18 cellular contexts compared by ENCODE assay signal in the genomic region with DNA sequence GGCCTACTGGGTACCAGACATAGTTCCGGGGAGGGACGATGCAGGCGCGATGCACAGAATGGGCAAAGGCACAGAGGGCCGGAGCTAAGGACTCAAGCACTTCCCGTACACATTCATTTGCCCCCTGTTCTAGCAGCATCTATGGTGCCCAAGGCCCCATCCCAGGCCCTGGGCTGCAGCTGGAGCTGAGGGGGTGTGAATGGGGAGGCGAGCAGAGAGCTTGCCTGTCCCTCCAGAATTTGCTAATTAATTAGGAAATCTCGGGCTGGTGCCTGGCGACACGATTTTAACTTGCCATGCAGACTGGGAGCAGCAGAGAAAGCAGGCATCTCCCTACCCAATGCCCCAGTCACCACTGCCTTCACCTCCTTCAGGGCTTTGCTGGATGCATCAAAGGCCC. TPM values are rescaled to one million over a fixed set of nuclear protein-coding genes. Genes with fewer than 3 reads are reported as not detected.
A peak's percentile ranks its signal among the peaks of the same experiment; 100 is the strongest.
DNase-seq lines count a peak whose midpoint lies in the region; TF ChIP-seq lines count a peak whose summit lies in the region.
"Had no signal": no experiment of that assay in that cellular context is flagged by ENCODE, and none has a peak within 500 bp of the region (broad histone marks: within the 10 kb centered on the region; RNA-seq: fewer than 3 reads in every experiment).

No MANE protein-coding gene starts in this region.

- H3K27ac ChIP-seq in 22Rv1 (peak overlapping the region; percentile 98), H9 (ENCODE audit: insufficient read length, low read depth, low read length) (no peak overlapping the region), VCaP (peak overlapping the region; percentile 64; the same call in 1 of the 2 replicates), mesendoderm (ENCODE audit: low read depth, low read length) (peak overlapping the region; percentile 14)

- no peaks in the 10 kb centered on the region for H3K27me3 ChIP-seq in H9 (ENCODE audit: insufficient read depth, low read length)
- no peaks in the 10 kb centered on the region for H3K27me3 ChIP-seq in mesendoderm (ENCODE audit: insufficient read depth, low read length, poor library complexity)

- H2AK5ac ChIP-seq in H9 (ENCODE audit: insufficient read length, low read length) (no peak overlapping the region), mesendoderm (ENCODE audit: low read length) (peak overlapping the region; percentile 55)

- DNase-seq in H9 (peak; percentile 23), mesendoderm (no peak), NCI-H2107 (lab: John Stamatoyannopoulos, UW) (no peak), GM10248 (ENCODE audit: extremely low spot score) (no peak)
- DNase-seq in activated CD4-positive, alpha-beta T cell treated with anti-CD3 and anti-CD28 coated beads, Interleukin-2, amount 50 U/mL, for 48 hours, result no peak
- DNase-seq: ACHN; AML-193; Caco-2; CD4-positive, CD25-positive, alpha-beta regulatory T cell; DMS79; KG1; NCI-H1694; NCI-H2227 treated with DMSO at 0.1 percent for 48 hours; NCI-H524; SHP77 had no signal

- no peak overlapping the region for H3K4ac ChIP-seq in H9 (ENCODE audit: low read depth, low read length)
- no peak overlapping the region for H3K4ac ChIP-seq in mesendoderm (ENCODE audit: low read depth, low read length)

- H3K23ac ChIP-seq in H9 (ENCODE audit: insufficient read length, low read depth, low read length), result no peak overlapping the region
- peak overlapping the region; percentile 80 for H3K23ac ChIP-seq in mesendoderm (ENCODE audit: low read length)

- POLR2A ChIA-PET in GM10248 (lab: Yijun Ruan, JAX), result interaction anchor here (0.7 kb wide), 1 partner anchor 779 kb away, joined by 3 read pairs; no protein-coding TSS in a partner anchor

- CTCF ChIA-PET in GM10248 (lab: Yijun Ruan, JAX), result interaction anchor here (1.1 to 1.3 kb wide), 2 partner anchors 40 to 68 kb away, joined by 3 read pairs; no protein-coding TSS in a partner anchor

- no peaks in the 10 kb centered on the region for H4K20me1 ChIP-seq in H9 (ENCODE audit: control insufficient read depth, insufficient read depth, insufficient read length)

- H3K9me3 Mint-ChIP-seq in H9, result no peaks in the 10 kb centered on the region; a peak in 1 of 5 replicates
- H3K9me3 Mint-ChIP-seq: CD4-positive, CD25-positive, alpha-beta regulatory T cell; GM23338 had no signal

- no peak overlapping the region for H2BK20ac ChIP-seq in H9 (ENCODE audit: low read depth, low read length, poor library complexity, severe bottlenecking)

- H3K79me2 ChIP-seq in H9 (ENCODE audit: insufficient read depth, low read length) (no peaks in the 10 kb centered on the region), mesendoderm (ENCODE audit: control insufficient read depth, insufficient read depth, low read length) (no peaks in the 10 kb centered on the region)

- H2BK12ac ChIP-seq in H9 (ENCODE audit: insufficient read length, low read depth, low read length), result no peak overlapping the region

- no peak overlapping the region for H4K91ac ChIP-seq in H9 (ENCODE audit: insufficient read length, low read depth, low read length)

- peaks cover 81 to 86% of the 10 kb centered on the region in 2 experiments for H3K4me1 Mint-ChIP-seq in H9

- H3K56ac ChIP-seq in H9 (ENCODE audit: insufficient read length, low read depth, low read length), result no peak overlapping the region
- peak overlapping the region; percentile 6 for H3K56ac ChIP-seq in mesendoderm (ENCODE audit: low read length)

- H2BK5ac ChIP-seq in H9 (ENCODE audit: insufficient read length, low read length) (no peak overlapping the region), mesendoderm (ENCODE audit: low read length) (no peak overlapping the region)

- no peak overlapping the region for H3K27ac Mint-ChIP-seq in H9
- H3K27ac Mint-ChIP-seq: GM23338 had no signal

- TF ChIP-seq CTCF in 22Rv1 (IDR thresholded peaks at IDR 0.05), result no peak
- TF ChIP-seq CTCF in H9 (conservative IDR thresholded peaks at IDR 0.05), result no peak
- TF ChIP-seq CTCF in VCaP (conservative IDR thresholded peaks at IDR 0.05), result no peak
- TF ChIP-seq CTCF in GM10248 (IDR thresholded peaks at IDR 0.05; ENCODE audit: control extremely low read depth, extremely low read depth, low read depth, missing control alignments), result no peak

- H3K9ac ChIP-seq in H9 (ENCODE audit: extremely low read depth, insufficient read length, low read length) (no peak overlapping the region), mesendoderm (ENCODE audit: low read length) (no peak overlapping the region)

- H3K4me1 ChIP-seq in H9 (ENCODE audit: insufficient read depth, low read length) (peaks cover 10% of the 10 kb centered on the region; the same call in 1 of the 2 replicates), mesendoderm (ENCODE audit: control insufficient read depth, low read depth, low read length) (peaks cover 17% of the 10 kb centered on the region)

- H3K4me3 ChIP-seq in mesendoderm (ENCODE audit: low read length), result no peak overlapping the region
- H3K4me3 ChIP-seq: GM23338 had no signal

- no peak overlapping the region for H2AFZ ChIP-seq in H9 (ENCODE audit: low read length)
- H2AFZ ChIP-seq: GM23338 had no signal

- no peak overlapping the region for H2BK120ac ChIP-seq in H9 (ENCODE audit: low read depth, low read length, poor library complexity, severe bottlenecking)
- H2BK120ac ChIP-seq in mesendoderm (ENCODE audit: low read depth, low read length), result no peak overlapping the region

- H2BK15ac ChIP-seq in H9 (ENCODE audit: low read depth, low read length) (no peak overlapping the region), mesendoderm (replicated peaks; ENCODE audit: low read depth) (no peak overlapping the region)

- H3K23me2 ChIP-seq in H9 (ENCODE audit: insufficient read length, low read depth, low read length, poor library complexity, severe bottlenecking), result no peaks in the 10 kb centered on the region

- H3K27me3 Mint-ChIP-seq in H9 (ENCODE audit: low read depth), result peaks cover 2% of the 10 kb centered on the region; the same call in 1 of the 2 replicates

- H4K8ac ChIP-seq in H9 (replicated peaks; ENCODE audit: insufficient read length, low read depth, low read length) (no peak overlapping the region), mesendoderm (ENCODE audit: low read depth, low read length) (no peak overlapping the region)

- H3K4me2 ChIP-seq in H9 (ENCODE audit: insufficient read depth, insufficient read length, low read length), result no peak overlapping the region
- H3K4me2 ChIP-seq in mesendoderm (ENCODE audit: low read length), result no peak overlapping the region
- H3K4me2 ChIP-seq: GM23338 had no signal

- no peaks in the 10 kb centered on the region for H3K9me3 ChIP-seq in H9 (ENCODE audit: control insufficient read depth, low read depth, low read length)
- H3K9me3 ChIP-seq: Caco-2 had no signal

- no peak overlapping the region for H3K14ac ChIP-seq in H9 (ENCODE audit: insufficient read depth, low read length)

- H3K36me3 ChIP-seq in mesendoderm (ENCODE audit: control insufficient read depth, insufficient read depth, low read length), result peaks cover 10% of the 10 kb centered on the region

- WGBS in H9 (ENCODE audit: extremely low coverage, insufficient read length, low lambda C conversion rate), result no CpG with 5 or more reads among the region's 10 CpGs
- no CpG with 5 or more reads among the region's 10 CpGs for WGBS in mesendoderm (ENCODE audit: extremely low coverage, insufficient coverage, low lambda C conversion rate)

- H3K79me1 ChIP-seq in H9 (ENCODE audit: insufficient read depth, low read depth, low read length, poor library complexity, severe bottlenecking) (no peaks in the 10 kb centered on the region), mesendoderm (ENCODE audit: low read length) (no peaks in the 10 kb centered on the region)

- no peak overlapping the region for H3K4me3 Mint-ChIP-seq in H9
- H3K4me3 Mint-ChIP-seq: CD4-positive, CD25-positive, alpha-beta regulatory T cell; GM23338 had no signal

- peaks cover 12 to 21% (median 14%) of the 10 kb centered on the region in 3 experiments; a peak in 5 of 7 replicates for H3K36me3 Mint-ChIP-seq in H9 (ENCODE audit: insufficient read depth in 1 of 3, low read depth in 3 of 3)
- H3K36me3 Mint-ChIP-seq: CD4-positive, CD25-positive, alpha-beta regulatory T cell had no signal

- no peak overlapping the region for H4K5ac ChIP-seq in H9 (ENCODE audit: insufficient read length, low read depth, low read length)
- no peak overlapping the region for H4K5ac ChIP-seq in mesendoderm (ENCODE audit: low read length)

- H3K18ac ChIP-seq in H9 (ENCODE audit: insufficient read length, low read depth, low read length), result no peak overlapping the region
- no peak overlapping the region for H3K18ac ChIP-seq in mesendoderm (ENCODE audit: low read length)

- no peak overlapping the region for H3T11ph ChIP-seq in H9 (ENCODE audit: low read length)

RNA-seq across cellular contexts. Expression of a gene that starts 35.9 kb away (rescaled TPM):
- 32.8 and 33.1 TPM in 2 replicates for total RNA-seq in H9 (2021)
- polyA plus RNA-seq in mesendoderm (2013, experiment 1 of 2), result 78.4 TPM
- 74.3 TPM for polyA plus RNA-seq in mesendoderm (2013, experiment 2 of 2)
- total RNA-seq: CD4-positive, CD25-positive, alpha-beta regulatory T cell had no signal
- polyA plus RNA-seq: CD4-positive, CD25-positive, alpha-beta regulatory T cell had no signal

RNA-seq across cellular contexts. Expression of a gene that starts 46.5 kb away (rescaled TPM):
- 0.48 and 0.61 TPM in 2 replicates for total RNA-seq in H9 (2021)
- 0.25 TPM for polyA plus RNA-seq in mesendoderm (2013, experiment 1 of 2)
- polyA plus RNA-seq in mesendoderm (2013, experiment 2 of 2), result 0.20 TPM
- total RNA-seq: CD4-positive, CD25-positive, alpha-beta regulatory T cell had no signal
